Comparison of ENCODE assay signal across 1 cellular context in the genomic region with DNA sequence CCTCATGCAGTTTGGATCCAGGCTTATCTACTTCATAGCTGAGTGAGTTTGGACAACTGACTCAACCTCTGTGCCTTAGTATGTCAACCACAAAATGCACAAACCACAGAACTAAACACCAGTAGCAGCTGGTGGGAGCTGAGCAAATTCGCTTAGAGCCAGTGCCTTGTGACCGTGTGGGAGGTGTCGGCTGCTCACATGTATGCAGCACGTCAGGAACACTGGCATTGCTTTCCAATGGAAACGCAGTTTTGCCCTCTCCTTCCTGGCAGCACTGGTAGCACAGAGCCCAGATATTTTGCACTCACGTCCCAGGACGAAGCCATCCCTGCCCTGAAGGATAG.
TF ChIP-seq lines count a peak whose summit lies in the region.

No MANE protein-coding gene starts in this region.

TF ChIP-seq in K562, 482 proteins besides CTCF, POLR2A, EP300 and RAD21 (continued from another document and continues in another):
- TF ChIP-seq, protein P1, sequence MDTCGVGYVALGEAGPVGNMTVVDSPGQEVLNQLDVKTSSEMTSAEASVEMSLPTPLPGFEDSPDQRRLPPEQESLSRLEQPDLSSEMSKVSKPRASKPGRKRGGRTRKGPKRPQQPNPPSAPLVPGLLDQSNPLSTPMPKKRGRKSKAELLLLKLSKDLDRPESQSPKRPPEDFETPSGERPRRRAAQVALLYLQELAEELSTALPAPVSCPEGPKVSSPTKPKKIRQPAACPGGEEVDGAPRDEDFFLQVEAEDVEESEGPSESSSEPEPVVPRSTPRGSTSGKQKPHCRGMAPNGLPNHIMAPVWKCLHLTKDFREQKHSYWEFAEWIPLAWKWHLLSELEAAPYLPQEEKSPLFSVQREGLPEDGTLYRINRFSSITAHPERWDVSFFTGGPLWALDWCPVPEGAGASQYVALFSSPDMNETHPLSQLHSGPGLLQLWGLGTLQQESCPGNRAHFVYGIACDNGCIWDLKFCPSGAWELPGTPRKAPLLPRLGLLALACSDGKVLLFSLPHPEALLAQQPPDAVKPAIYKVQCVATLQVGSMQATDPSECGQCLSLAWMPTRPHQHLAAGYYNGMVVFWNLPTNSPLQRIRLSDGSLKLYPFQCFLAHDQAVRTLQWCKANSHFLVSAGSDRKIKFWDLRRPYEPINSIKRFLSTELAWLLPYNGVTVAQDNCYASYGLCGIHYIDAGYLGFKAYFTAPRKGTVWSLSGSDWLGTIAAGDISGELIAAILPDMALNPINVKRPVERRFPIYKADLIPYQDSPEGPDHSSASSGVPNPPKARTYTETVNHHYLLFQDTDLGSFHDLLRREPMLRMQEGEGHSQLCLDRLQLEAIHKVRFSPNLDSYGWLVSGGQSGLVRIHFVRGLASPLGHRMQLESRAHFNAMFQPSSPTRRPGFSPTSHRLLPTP (IDR thresholded peaks at IDR 0.05; ENCODE audit: borderline replicate concordance, extremely low read depth, insufficient read length): no peak
- TF ChIP-seq HCFC1 (IDR thresholded peaks at IDR 0.05; ENCODE audit: low read depth, low read length): no peak
- no peak for TF ChIP-seq DMBX1 (CRISPR knock-in tag; IDR thresholded peaks at IDR 0.05; ENCODE audit: borderline replicate concordance)
- TF ChIP-seq LCOR (CRISPR knock-in tag; IDR thresholded peaks at IDR 0.05): peak; percentile 70; the same call in 1 of the 2 replicates
- no peak for TF ChIP-seq FOXP1 (CRISPR knock-in tag; IDR thresholded peaks at IDR 0.05)
- TF ChIP-seq ZNF263 (CRISPR knock-in tag; IDR thresholded peaks at IDR 0.05; ENCODE audit: borderline replicate concordance): 0 out of 2 replicates have a peak, but pooled peaks have one; percentile 40
- TF ChIP-seq NFIC (IDR thresholded peaks at IDR 0.05): no peak
- no peak for TF ChIP-seq ADNP (tag; IDR thresholded peaks at IDR 0.05)
- TF ChIP-seq ZNF224 (CRISPR knock-in tag; IDR thresholded peaks at IDR 0.05): no peak
- no peak for TF ChIP-seq CHD2 (IDR thresholded peaks at IDR 0.05; ENCODE audit: low read depth, low read length)
- no peak for TF ChIP-seq EZH2 (IDR thresholded peaks at IDR 0.05; ENCODE audit: borderline replicate concordance, low read depth, low read length)
- TF ChIP-seq ZSCAN32 (CRISPR knock-in tag; IDR thresholded peaks at IDR 0.05): no peak
- TF ChIP-seq CHCHD3 (CRISPR knock-in tag; IDR thresholded peaks at IDR 0.05): no peak
- no peak for TF ChIP-seq XRCC5 (IDR thresholded peaks at IDR 0.05; ENCODE audit: low read depth, low read length)
- TF ChIP-seq, protein P2, sequence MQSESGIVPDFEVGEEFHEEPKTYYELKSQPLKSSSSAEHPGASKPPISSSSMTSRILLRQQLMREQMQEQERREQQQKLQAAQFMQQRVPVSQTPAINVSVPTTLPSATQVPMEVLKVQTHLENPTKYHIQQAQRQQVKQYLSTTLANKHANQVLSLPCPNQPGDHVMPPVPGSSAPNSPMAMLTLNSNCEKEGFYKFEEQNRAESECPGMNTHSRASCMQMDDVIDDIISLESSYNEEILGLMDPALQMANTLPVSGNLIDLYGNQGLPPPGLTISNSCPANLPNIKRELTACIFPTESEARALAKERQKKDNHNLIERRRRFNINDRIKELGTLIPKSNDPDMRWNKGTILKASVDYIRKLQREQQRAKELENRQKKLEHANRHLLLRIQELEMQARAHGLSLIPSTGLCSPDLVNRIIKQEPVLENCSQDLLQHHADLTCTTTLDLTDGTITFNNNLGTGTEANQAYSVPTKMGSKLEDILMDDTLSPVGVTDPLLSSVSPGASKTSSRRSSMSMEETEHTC (IDR thresholded peaks at IDR 0.05): 0 out of 2 replicates have a peak, but pooled peaks have one; percentile 39
- TF ChIP-seq CBX8 (IDR thresholded peaks at IDR 0.05; ENCODE audit: borderline replicate concordance, extremely low read depth, low read depth, low read length, poor library complexity, severe bottlenecking): no peak
- no peak for TF ChIP-seq CCNT2 (IDR thresholded peaks at IDR 0.05; ENCODE audit: borderline replicate concordance, extremely low read depth, insufficient read length, low read depth, low read length)
- TF ChIP-seq ZNF551 (CRISPR knock-in tag; IDR thresholded peaks at IDR 0.05): no peak
- TF ChIP-seq ZNF696 (CRISPR knock-in tag; conservative IDR thresholded peaks at IDR 0.05): no peak
- TF ChIP-seq MECOM (CRISPR knock-in tag; IDR thresholded peaks at IDR 0.05): no peak
- no peak; the same call in 1 of the 2 replicates for TF ChIP-seq BACH1 (tag; IDR thresholded peaks at IDR 0.05)
- no peak for TF ChIP-seq TARDBP (IDR thresholded peaks at IDR 0.05)
- TF ChIP-seq HNRNPUL1 (IDR thresholded peaks at IDR 0.05; ENCODE audit: low read length): no peak
- TF ChIP-seq, protein P3, sequence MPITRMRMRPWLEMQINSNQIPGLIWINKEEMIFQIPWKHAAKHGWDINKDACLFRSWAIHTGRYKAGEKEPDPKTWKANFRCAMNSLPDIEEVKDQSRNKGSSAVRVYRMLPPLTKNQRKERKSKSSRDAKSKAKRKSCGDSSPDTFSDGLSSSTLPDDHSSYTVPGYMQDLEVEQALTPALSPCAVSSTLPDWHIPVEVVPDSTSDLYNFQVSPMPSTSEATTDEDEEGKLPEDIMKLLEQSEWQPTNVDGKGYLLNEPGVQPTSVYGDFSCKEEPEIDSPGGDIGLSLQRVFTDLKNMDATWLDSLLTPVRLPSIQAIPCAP (CRISPR knock-in tag; IDR thresholded peaks at IDR 0.05; ENCODE audit: borderline replicate concordance): no peak
- TF ChIP-seq, protein P4, sequence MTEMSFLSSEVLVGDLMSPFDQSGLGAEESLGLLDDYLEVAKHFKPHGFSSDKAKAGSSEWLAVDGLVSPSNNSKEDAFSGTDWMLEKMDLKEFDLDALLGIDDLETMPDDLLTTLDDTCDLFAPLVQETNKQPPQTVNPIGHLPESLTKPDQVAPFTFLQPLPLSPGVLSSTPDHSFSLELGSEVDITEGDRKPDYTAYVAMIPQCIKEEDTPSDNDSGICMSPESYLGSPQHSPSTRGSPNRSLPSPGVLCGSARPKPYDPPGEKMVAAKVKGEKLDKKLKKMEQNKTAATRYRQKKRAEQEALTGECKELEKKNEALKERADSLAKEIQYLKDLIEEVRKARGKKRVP (CRISPR knock-in tag; IDR thresholded peaks at IDR 0.05): no peak
- TF ChIP-seq RBM39 (optimal IDR thresholded peaks at IDR 0.05; ENCODE audit: low read depth, low read length): no peak
- no peak for TF ChIP-seq ILF3 (IDR thresholded peaks at IDR 0.05; ENCODE audit: borderline replicate concordance)
- TF ChIP-seq PRMT5 (CRISPR knock-in tag; IDR thresholded peaks at IDR 0.05): no peak
- TF ChIP-seq SETDB1 (IDR thresholded peaks at IDR 0.05; ENCODE audit: low read length): peak; percentile 48
- TF ChIP-seq C11orf30 (IDR thresholded peaks at IDR 0.05; ENCODE audit: low read depth): no peak
- TF ChIP-seq NCOA1 (IDR thresholded peaks at IDR 0.05; ENCODE audit: low read depth): no peak
- TF ChIP-seq MEF2A (IDR thresholded peaks at IDR 0.05; ENCODE audit: control insufficient read depth, low read depth, low read length): no peak
- TF ChIP-seq, protein P5, sequence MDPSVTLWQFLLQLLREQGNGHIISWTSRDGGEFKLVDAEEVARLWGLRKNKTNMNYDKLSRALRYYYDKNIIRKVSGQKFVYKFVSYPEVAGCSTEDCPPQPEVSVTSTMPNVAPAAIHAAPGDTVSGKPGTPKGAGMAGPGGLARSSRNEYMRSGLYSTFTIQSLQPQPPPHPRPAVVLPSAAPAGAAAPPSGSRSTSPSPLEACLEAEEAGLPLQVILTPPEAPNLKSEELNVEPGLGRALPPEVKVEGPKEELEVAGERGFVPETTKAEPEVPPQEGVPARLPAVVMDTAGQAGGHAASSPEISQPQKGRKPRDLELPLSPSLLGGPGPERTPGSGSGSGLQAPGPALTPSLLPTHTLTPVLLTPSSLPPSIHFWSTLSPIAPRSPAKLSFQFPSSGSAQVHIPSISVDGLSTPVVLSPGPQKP (CRISPR knock-in tag; IDR thresholded peaks at IDR 0.05): no peak
- no peak for TF ChIP-seq GTF2F1 (IDR thresholded peaks at IDR 0.05; ENCODE audit: low read depth, low read length)
- 0 out of 2 replicates have a peak, but pooled peaks have one; percentile 18 for TF ChIP-seq DPF2 (IDR thresholded peaks at IDR 0.05)
- TF ChIP-seq, protein P6, sequence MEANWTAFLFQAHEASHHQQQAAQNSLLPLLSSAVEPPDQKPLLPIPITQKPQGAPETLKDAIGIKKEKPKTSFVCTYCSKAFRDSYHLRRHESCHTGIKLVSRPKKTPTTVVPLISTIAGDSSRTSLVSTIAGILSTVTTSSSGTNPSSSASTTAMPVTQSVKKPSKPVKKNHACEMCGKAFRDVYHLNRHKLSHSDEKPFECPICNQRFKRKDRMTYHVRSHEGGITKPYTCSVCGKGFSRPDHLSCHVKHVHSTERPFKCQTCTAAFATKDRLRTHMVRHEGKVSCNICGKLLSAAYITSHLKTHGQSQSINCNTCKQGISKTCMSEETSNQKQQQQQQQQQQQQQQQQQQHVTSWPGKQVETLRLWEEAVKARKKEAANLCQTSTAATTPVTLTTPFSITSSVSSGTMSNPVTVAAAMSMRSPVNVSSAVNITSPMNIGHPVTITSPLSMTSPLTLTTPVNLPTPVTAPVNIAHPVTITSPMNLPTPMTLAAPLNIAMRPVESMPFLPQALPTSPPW (CRISPR knock-in tag; IDR thresholded peaks at IDR 0.05): peak; percentile 62
- no peak for TF ChIP-seq PHF8 (IDR thresholded peaks at IDR 0.05; ENCODE audit: borderline replicate concordance, low read length)
- TF ChIP-seq, protein P7, sequence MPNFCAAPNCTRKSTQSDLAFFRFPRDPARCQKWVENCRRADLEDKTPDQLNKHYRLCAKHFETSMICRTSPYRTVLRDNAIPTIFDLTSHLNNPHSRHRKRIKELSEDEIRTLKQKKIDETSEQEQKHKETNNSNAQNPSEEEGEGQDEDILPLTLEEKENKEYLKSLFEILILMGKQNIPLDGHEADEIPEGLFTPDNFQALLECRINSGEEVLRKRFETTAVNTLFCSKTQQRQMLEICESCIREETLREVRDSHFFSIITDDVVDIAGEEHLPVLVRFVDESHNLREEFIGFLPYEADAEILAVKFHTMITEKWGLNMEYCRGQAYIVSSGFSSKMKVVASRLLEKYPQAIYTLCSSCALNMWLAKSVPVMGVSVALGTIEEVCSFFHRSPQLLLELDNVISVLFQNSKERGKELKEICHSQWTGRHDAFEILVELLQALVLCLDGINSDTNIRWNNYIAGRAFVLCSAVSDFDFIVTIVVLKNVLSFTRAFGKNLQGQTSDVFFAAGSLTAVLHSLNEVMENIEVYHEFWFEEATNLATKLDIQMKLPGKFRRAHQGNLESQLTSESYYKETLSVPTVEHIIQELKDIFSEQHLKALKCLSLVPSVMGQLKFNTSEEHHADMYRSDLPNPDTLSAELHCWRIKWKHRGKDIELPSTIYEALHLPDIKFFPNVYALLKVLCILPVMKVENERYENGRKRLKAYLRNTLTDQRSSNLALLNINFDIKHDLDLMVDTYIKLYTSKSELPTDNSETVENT (CRISPR knock-in tag; IDR thresholded peaks at IDR 0.05): no peak
- no peak for TF ChIP-seq CEBPG (CRISPR knock-in tag; IDR thresholded peaks at IDR 0.05)
- no peak for TF ChIP-seq CEBPG (tag; conservative IDR thresholded peaks at IDR 0.05 in 1 of 2, IDR thresholded peaks at IDR 0.05 in 1 of 2)
- TF ChIP-seq, protein P8, sequence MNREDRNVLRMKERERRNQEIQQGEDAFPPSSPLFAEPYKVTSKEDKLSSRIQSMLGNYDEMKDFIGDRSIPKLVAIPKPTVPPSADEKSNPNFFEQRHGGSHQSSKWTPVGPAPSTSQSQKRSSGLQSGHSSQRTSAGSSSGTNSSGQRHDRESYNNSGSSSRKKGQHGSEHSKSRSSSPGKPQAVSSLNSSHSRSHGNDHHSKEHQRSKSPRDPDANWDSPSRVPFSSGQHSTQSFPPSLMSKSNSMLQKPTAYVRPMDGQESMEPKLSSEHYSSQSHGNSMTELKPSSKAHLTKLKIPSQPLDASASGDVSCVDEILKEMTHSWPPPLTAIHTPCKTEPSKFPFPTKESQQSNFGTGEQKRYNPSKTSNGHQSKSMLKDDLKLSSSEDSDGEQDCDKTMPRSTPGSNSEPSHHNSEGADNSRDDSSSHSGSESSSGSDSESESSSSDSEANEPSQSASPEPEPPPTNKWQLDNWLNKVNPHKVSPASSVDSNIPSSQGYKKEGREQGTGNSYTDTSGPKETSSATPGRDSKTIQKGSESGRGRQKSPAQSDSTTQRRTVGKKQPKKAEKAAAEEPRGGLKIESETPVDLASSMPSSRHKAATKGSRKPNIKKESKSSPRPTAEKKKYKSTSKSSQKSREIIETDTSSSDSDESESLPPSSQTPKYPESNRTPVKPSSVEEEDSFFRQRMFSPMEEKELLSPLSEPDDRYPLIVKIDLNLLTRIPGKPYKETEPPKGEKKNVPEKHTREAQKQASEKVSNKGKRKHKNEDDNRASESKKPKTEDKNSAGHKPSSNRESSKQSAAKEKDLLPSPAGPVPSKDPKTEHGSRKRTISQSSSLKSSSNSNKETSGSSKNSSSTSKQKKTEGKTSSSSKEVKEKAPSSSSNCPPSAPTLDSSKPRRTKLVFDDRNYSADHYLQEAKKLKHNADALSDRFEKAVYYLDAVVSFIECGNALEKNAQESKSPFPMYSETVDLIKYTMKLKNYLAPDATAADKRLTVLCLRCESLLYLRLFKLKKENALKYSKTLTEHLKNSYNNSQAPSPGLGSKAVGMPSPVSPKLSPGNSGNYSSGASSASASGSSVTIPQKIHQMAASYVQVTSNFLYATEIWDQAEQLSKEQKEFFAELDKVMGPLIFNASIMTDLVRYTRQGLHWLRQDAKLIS (CRISPR knock-in tag; IDR thresholded peaks at IDR 0.05): no peak
- no peak for TF ChIP-seq TAF7 (tag; IDR thresholded peaks at IDR 0.05)
- no peak for TF ChIP-seq KDM5B (IDR thresholded peaks at IDR 0.05; ENCODE audit: insufficient replicate concordance, low read depth, low read length)
- no peak for TF ChIP-seq NCOA2 (IDR thresholded peaks at IDR 0.05; ENCODE audit: partially characterized antibody in 2 of 2)
- TF ChIP-seq, protein P9, sequence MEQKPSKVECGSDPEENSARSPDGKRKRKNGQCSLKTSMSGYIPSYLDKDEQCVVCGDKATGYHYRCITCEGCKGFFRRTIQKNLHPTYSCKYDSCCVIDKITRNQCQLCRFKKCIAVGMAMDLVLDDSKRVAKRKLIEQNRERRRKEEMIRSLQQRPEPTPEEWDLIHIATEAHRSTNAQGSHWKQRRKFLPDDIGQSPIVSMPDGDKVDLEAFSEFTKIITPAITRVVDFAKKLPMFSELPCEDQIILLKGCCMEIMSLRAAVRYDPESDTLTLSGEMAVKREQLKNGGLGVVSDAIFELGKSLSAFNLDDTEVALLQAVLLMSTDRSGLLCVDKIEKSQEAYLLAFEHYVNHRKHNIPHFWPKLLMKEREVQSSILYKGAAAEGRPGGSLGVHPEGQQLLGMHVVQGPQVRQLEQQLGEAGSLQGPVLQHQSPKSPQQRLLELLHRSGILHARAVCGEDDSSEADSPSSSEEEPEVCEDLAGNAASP (IDR thresholded peaks at IDR 0.05): no peak
- TF ChIP-seq, protein P10, sequence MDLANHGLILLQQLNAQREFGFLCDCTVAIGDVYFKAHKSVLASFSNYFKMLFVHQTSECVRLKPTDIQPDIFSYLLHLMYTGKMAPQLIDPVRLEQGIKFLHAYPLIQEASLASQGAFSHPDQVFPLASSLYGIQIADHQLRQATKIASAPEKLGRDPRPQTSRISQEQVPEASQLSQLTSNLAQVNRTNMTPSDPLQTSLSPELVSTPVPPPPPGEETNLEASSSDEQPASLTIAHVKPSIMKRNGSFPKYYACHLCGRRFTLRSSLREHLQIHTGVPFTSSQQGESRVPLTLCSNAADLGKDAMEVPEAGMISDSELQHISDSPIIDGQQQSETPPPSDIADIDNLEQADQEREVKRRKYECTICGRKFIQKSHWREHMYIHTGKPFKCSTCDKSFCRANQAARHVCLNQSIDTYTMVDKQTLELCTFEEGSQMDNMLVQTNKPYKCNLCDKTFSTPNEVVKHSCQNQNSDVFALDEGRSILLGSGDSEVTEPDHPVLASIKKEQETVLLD (IDR thresholded peaks at IDR 0.05): no peak
- TF ChIP-seq POLR2AphosphoS5 (IDR thresholded peaks at IDR 0.05; ENCODE audit: control insufficient read depth, insufficient read depth, low read depth, low read length): no peak
- no peak for TF ChIP-seq WHSC1 (IDR thresholded peaks at IDR 0.05; ENCODE audit: low read length)
- no peak for TF ChIP-seq SMAD4 (CRISPR knock-in tag; conservative IDR thresholded peaks at IDR 0.05)
- TF ChIP-seq THRAP3 (IDR thresholded peaks at IDR 0.05; ENCODE audit: borderline replicate concordance): no peak
